Comparison of ENCODE assay signal across 1 cellular context in genomic region chr10:103083266-103083976, GRCh38.
TF ChIP-seq lines count a peak whose summit lies in the region.

No MANE protein-coding gene starts in this region.

TF ChIP-seq in HepG2, 621 proteins besides CTCF, POLR2A, EP300 and RAD21 (continued from another document and continues in another):
- TF ChIP-seq, protein P1, sequence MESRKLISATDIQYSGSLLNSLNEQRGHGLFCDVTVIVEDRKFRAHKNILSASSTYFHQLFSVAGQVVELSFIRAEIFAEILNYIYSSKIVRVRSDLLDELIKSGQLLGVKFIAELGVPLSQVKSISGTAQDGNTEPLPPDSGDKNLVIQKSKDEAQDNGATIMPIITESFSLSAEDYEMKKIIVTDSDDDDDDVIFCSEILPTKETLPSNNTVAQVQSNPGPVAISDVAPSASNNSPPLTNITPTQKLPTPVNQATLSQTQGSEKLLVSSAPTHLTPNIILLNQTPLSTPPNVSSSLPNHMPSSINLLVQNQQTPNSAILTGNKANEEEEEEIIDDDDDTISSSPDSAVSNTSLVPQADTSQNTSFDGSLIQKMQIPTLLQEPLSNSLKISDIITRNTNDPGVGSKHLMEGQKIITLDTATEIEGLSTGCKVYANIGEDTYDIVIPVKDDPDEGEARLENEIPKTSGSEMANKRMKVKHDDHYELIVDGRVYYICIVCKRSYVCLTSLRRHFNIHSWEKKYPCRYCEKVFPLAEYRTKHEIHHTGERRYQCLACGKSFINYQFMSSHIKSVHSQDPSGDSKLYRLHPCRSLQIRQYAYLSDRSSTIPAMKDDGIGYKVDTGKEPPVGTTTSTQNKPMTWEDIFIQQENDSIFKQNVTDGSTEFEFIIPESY (CRISPR knock-in tag; IDR thresholded peaks at IDR 0.05) = no peak
- TF ChIP-seq KDM1A (CRISPR knock-in tag; IDR thresholded peaks at IDR 0.05) (no peak), NCOR1 (IDR thresholded peaks at IDR 0.05; ENCODE audit: borderline replicate concordance, low read length) (peak; percentile 34; the same call in 1 of the 2 replicates), DPF2 (CRISPR knock-in tag; IDR thresholded peaks at IDR 0.05; ENCODE audit: borderline replicate concordance, low read depth) (peak; percentile 23; the same call in 1 of the 2 replicates), ZEB1 (IDR thresholded peaks at IDR 0.05; ENCODE audit: insufficient replicate concordance, low read depth) (peak; percentile 35), RFXAP (CRISPR knock-in tag; IDR thresholded peaks at IDR 0.05; ENCODE audit: borderline replicate concordance) (0 out of 2 replicates have a peak, but pooled peaks have one; percentile 33), ZNF574 (CRISPR knock-in tag; IDR thresholded peaks at IDR 0.05) (peak; percentile 39; the same call in 1 of the 2 replicates), TARDBP (CRISPR knock-in tag; IDR thresholded peaks at IDR 0.05) (peak; percentile 77), ARID4A (CRISPR knock-in tag; IDR thresholded peaks at IDR 0.05; ENCODE audit: borderline replicate concordance) (peak; percentile 23; the same call in 1 of the 2 replicates), PHF5A (CRISPR knock-in tag; IDR thresholded peaks at IDR 0.05; ENCODE audit: low read depth, unreplicated experiment) (no peak), KDM2A (CRISPR knock-in tag; IDR thresholded peaks at IDR 0.05; ENCODE audit: borderline replicate concordance, low read depth) (peak; percentile 65; the same call in 1 of the 2 replicates), HDAC2 (CRISPR knock-in tag; IDR thresholded peaks at IDR 0.05) (peak; percentile 54; the same call in 1 of the 2 replicates), HNF4A (CRISPR knock-in tag; IDR thresholded peaks at IDR 0.05) (peak; percentile 76), SIN3A (IDR thresholded peaks at IDR 0.05; ENCODE audit: borderline replicate concordance, low read depth, low read length) (no peak), FOXO1 (CRISPR knock-in tag; IDR thresholded peaks at IDR 0.05) (peak; percentile 69; the same call in 1 of the 2 replicates), GRHL1 (CRISPR knock-in tag; conservative IDR thresholded peaks at IDR 0.05) (no peak), ZNF350 (CRISPR knock-in tag; IDR thresholded peaks at IDR 0.05; ENCODE audit: borderline replicate concordance, low read depth) (0 out of 2 replicates have a peak, but pooled peaks have one; percentile 37), STAG1 (CRISPR knock-in tag; IDR thresholded peaks at IDR 0.05) (peak; percentile 31; the same call in 1 of the 2 replicates), BCL6 (CRISPR knock-in tag; IDR thresholded peaks at IDR 0.05) (no peak), MTF2 (CRISPR knock-in tag; IDR thresholded peaks at IDR 0.05; ENCODE audit: borderline replicate concordance) (no peak), HMG20B (CRISPR knock-in tag; conservative IDR thresholded peaks at IDR 0.05) (no peak), GATAD2A (CRISPR knock-in tag; IDR thresholded peaks at IDR 0.05) (peak; percentile 43; the same call in 1 of the 2 replicates), XRCC5 (optimal IDR thresholded peaks at IDR 0.05; ENCODE audit: low read length) (peak; percentile 62), SAP130 (CRISPR knock-in tag; IDR thresholded peaks at IDR 0.05; ENCODE audit: low read depth) (peak; percentile 70), TEAD3 (CRISPR knock-in tag; optimal IDR thresholded peaks at IDR 0.05; ENCODE audit: borderline replicate concordance) (peak; percentile 80), FOXP1 (IDR thresholded peaks at IDR 0.05) (no peak), FOXP1 (CRISPR knock-in tag; IDR thresholded peaks at IDR 0.05) (no peak), NKX3-1 (CRISPR knock-in tag; IDR thresholded peaks at IDR 0.05) (no peak), ZNF644 (CRISPR knock-in tag; IDR thresholded peaks at IDR 0.05; ENCODE audit: low read depth) (peak; percentile 42; the same call in 1 of the 2 replicates), ZFX (CRISPR knock-in tag; IDR thresholded peaks at IDR 0.05; ENCODE audit: low read depth) (peak; percentile 46), SRY (CRISPR knock-in tag; IDR thresholded peaks at IDR 0.05) (no peak), PHF21A (CRISPR knock-in tag; IDR thresholded peaks at IDR 0.05) (peak; percentile 54; the same call in 1 of the 2 replicates), HDAC1 (CRISPR knock-in tag; IDR thresholded peaks at IDR 0.05) (0 out of 2 replicates have a peak, but pooled peaks have one; percentile 25), ZNF432 (CRISPR knock-in tag; IDR thresholded peaks at IDR 0.05; ENCODE audit: borderline replicate concordance) (no peak), KDM6A (CRISPR knock-in tag; IDR thresholded peaks at IDR 0.05; ENCODE audit: low read depth) (no peak), ZNF124 (CRISPR knock-in tag; IDR thresholded peaks at IDR 0.05) (no peak), SPEN (CRISPR knock-in tag; IDR thresholded peaks at IDR 0.05; ENCODE audit: low read depth) (peak; percentile 63; the same call in 1 of the 2 replicates), ETV5 (CRISPR knock-in tag; IDR thresholded peaks at IDR 0.05; ENCODE audit: borderline replicate concordance) (peak; percentile 79; the same call in 1 of the 2 replicates)
- TF ChIP-seq, protein P2, sequence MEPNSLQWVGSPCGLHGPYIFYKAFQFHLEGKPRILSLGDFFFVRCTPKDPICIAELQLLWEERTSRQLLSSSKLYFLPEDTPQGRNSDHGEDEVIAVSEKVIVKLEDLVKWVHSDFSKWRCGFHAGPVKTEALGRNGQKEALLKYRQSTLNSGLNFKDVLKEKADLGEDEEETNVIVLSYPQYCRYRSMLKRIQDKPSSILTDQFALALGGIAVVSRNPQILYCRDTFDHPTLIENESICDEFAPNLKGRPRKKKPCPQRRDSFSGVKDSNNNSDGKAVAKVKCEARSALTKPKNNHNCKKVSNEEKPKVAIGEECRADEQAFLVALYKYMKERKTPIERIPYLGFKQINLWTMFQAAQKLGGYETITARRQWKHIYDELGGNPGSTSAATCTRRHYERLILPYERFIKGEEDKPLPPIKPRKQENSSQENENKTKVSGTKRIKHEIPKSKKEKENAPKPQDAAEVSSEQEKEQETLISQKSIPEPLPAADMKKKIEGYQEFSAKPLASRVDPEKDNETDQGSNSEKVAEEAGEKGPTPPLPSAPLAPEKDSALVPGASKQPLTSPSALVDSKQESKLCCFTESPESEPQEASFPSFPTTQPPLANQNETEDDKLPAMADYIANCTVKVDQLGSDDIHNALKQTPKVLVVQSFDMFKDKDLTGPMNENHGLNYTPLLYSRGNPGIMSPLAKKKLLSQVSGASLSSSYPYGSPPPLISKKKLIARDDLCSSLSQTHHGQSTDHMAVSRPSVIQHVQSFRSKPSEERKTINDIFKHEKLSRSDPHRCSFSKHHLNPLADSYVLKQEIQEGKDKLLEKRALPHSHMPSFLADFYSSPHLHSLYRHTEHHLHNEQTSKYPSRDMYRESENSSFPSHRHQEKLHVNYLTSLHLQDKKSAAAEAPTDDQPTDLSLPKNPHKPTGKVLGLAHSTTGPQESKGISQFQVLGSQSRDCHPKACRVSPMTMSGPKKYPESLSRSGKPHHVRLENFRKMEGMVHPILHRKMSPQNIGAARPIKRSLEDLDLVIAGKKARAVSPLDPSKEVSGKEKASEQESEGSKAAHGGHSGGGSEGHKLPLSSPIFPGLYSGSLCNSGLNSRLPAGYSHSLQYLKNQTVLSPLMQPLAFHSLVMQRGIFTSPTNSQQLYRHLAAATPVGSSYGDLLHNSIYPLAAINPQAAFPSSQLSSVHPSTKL (CRISPR knock-in tag; IDR thresholded peaks at IDR 0.05) = peak; percentile 69
- TF ChIP-seq, protein P3, sequence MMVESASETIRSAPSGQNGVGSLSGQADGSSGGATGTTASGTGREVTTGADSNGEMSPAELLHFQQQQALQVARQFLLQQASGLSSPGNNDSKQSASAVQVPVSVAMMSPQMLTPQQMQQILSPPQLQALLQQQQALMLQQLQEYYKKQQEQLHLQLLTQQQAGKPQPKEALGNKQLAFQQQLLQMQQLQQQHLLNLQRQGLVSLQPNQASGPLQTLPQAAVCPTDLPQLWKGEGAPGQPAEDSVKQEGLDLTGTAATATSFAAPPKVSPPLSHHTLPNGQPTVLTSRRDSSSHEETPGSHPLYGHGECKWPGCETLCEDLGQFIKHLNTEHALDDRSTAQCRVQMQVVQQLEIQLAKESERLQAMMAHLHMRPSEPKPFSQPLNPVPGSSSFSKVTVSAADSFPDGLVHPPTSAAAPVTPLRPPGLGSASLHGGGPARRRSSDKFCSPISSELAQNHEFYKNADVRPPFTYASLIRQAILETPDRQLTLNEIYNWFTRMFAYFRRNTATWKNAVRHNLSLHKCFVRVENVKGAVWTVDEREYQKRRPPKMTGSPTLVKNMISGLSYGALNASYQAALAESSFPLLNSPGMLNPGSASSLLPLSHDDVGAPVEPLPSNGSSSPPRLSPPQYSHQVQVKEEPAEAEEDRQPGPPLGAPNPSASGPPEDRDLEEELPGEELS (CRISPR knock-in tag; IDR thresholded peaks at IDR 0.05) = peak; percentile 37; the same call in 1 of the 2 replicates
- TF ChIP-seq, protein P4, sequence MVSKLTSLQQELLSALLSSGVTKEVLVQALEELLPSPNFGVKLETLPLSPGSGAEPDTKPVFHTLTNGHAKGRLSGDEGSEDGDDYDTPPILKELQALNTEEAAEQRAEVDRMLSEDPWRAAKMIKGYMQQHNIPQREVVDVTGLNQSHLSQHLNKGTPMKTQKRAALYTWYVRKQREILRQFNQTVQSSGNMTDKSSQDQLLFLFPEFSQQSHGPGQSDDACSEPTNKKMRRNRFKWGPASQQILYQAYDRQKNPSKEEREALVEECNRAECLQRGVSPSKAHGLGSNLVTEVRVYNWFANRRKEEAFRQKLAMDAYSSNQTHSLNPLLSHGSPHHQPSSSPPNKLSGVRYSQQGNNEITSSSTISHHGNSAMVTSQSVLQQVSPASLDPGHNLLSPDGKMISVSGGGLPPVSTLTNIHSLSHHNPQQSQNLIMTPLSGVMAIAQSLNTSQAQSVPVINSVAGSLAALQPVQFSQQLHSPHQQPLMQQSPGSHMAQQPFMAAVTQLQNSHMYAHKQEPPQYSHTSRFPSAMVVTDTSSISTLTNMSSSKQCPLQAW (CRISPR knock-in tag; IDR thresholded peaks at IDR 0.05) = no peak
- TF ChIP-seq, protein P5, sequence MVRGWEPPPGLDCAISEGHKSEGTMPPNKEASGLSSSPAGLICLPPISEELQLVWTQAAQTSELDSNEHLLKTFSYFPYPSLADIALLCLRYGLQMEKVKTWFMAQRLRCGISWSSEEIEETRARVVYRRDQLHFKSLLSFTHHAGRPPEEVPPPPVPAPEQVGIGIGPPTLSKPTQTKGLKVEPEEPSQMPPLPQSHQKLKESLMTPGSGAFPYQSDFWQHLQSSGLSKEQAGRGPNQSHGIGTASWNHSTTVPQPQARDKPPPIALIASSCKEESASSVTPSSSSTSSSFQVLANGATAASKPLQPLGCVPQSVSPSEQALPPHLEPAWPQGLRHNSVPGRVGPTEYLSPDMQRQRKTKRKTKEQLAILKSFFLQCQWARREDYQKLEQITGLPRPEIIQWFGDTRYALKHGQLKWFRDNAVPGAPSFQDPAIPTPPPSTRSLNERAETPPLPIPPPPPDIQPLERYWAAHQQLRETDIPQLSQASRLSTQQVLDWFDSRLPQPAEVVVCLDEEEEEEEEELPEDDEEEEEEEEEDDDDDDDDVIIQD (CRISPR knock-in tag; IDR thresholded peaks at IDR 0.05; ENCODE audit: low read depth) = peak; percentile 72
